Comparison of ENCODE assay signal across 12 cellular contexts in genomic region chr4:113666386-113667114, GRCh38.
"Had no signal": no experiment of that assay in that cellular context is flagged by ENCODE, and none has a peak within 500 bp of the region (broad histone marks: within the 10 kb centered on the region; RNA-seq: fewer than 3 reads in every experiment).

No MANE protein-coding gene starts in this region.

- H3K9me3 ChIP-seq: adrenal gland, upper lobe of left lung had no signal

- H3K36me3 ChIP-seq: adrenal gland, upper lobe of left lung had no signal

- H3K27ac ChIP-seq: epithelial cell of prostate, upper lobe of left lung had no signal

- DNase-seq: activated CD4-positive, alpha-beta memory T cell treated with anti-CD3 and anti-CD28 coated beads for 36 hours; activated naive CD4-positive, alpha-beta T cell treated with anti-CD3 and anti-CD28 coated beads, Interleukin-2, amount 10 ng/mL, durations not matched to agents 7 days and 5 days; cerebellar nuclear complex; effector memory CD8-positive, alpha-beta T cell; hypothalamus; kidney glomerular epithelial cell; naive B cell; T-helper 17 cell; upper lobe of left lung had no signal

- H3K4me3 ChIP-seq: upper lobe of left lung had no signal

- H3K4me1 ChIP-seq: upper lobe of left lung had no signal

- ATAC-seq: effector memory CD8-positive, alpha-beta T cell; stimulated activated effector memory CD8-positive, alpha-beta T cell treated with anti-CD3 and anti-CD28 coated beads, Interleukin-12 subunit alpha, Interleukin-12 subunit beta, amount 100 ng/mL, for 72 hours; T-helper 17 cell had no signal

- H3K27me3 ChIP-seq: adrenal gland, upper lobe of left lung had no signal
